In the genomic region with DNA sequence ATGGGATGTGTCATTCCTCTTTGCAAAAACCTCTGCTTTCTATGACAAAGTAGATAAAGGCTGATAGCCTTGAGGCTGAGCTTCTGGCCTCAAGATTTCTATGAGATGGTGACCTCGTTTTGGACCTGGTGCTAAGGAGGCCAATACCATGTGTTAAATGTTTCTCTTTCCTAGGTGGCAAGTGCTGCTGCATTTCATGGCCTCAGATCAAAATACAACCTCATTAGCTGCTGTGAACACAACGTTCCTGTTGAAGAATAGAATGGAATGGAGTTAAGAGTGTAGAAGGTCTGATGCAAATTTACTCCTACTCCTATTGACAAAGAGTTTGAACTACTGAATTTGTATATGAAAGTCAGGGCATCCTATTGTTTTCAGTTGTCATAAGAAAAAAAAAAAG, we compare ENCODE assay signal across 13 cellular contexts.
DNase-seq lines count a peak whose midpoint lies in the region; ATAC-seq and TF ChIP-seq lines count a peak whose summit lies in the region.
"Had no signal": no experiment of that assay in that cellular context is flagged by ENCODE, and none has a peak within 500 bp of the region (broad histone marks: within the 10 kb centered on the region; RNA-seq: fewer than 3 reads in every experiment).

No MANE protein-coding gene starts in this region.

- intact Hi-C loops in Right ventricle myocardium superior (cut with DNase I), result no loop called here
- intact Hi-C loops in cardiac septum (cut with DNase I), result no loop called here
- intact Hi-C loops in left ventricle myocardium superior (cut with micrococcal nuclease), result no loop called here
- intact Hi-C loops in prostate gland (cut with DNase I), result no loop called here

- no peak overlapping the region for H3K4me3 Mint-ChIP-seq in glutamatergic neuron (ENCODE audit: unreplicated experiment)
- H3K4me3 Mint-ChIP-seq: CD4-positive, CD25-positive, alpha-beta regulatory T cell had no signal

- H3K27ac Mint-ChIP-seq in glutamatergic neuron (ENCODE audit: unreplicated experiment), result peak overlapping the region; percentile 8
- H3K27ac Mint-ChIP-seq: CD4-positive, CD25-positive, alpha-beta regulatory T cell had no signal

- no peaks in the 10 kb centered on the region for H3K27me3 Mint-ChIP-seq in glutamatergic neuron (ENCODE audit: unreplicated experiment)
- H3K27me3 Mint-ChIP-seq: CD4-positive, CD25-positive, alpha-beta regulatory T cell had no signal

- no peaks in the 10 kb centered on the region for H3K9me3 ChIP-seq in prostate gland
- H3K9me3 ChIP-seq: BLaER1 had no signal

- no peaks in the 10 kb centered on the region for H3K27me3 ChIP-seq in prostate gland (replicated peaks; ENCODE audit: insufficient read depth)
- H3K27me3 ChIP-seq: BLaER1 had no signal

- peaks cover 8% of the 10 kb centered on the region for H3K4me1 Mint-ChIP-seq in glutamatergic neuron (ENCODE audit: low read depth, unreplicated experiment)
- H3K4me1 Mint-ChIP-seq: CD4-positive, CD25-positive, alpha-beta regulatory T cell had no signal

- TF ChIP-seq CTCF in glutamatergic neuron (IDR thresholded peaks at IDR 0.05; ENCODE audit: partially characterized antibody, unreplicated experiment) (no peak), prostate gland (IDR thresholded peaks at IDR 0.05) (no peak)

- DNase-seq in Right ventricle myocardium superior (no peak), cardiac septum (ENCODE audit: low spot score) (no peak), glutamatergic neuron (no peak), left ventricle myocardium superior (no peak), prostate gland (ENCODE audit: low spot score) (no peak)
- DNase-seq: 8988T; AML-193; CD4-positive, CD25-positive, alpha-beta regulatory T cell; DMS53 had no signal

- no peak for TF ChIP-seq POLR2A in prostate gland (IDR thresholded peaks at IDR 0.05)

- H3K9me3 Mint-ChIP-seq in glutamatergic neuron (ENCODE audit: unreplicated experiment), result peaks cover 3% of the 10 kb centered on the region
- H3K9me3 Mint-ChIP-seq: CD4-positive, CD25-positive, alpha-beta regulatory T cell had no signal

- no peak overlapping the region for H3K27ac ChIP-seq in prostate gland
- H3K27ac ChIP-seq: BLaER1 had no signal

- no peaks in the 10 kb centered on the region for H3K36me3 Mint-ChIP-seq in glutamatergic neuron (ENCODE audit: unreplicated experiment)

- H3K4me3 ChIP-seq in prostate gland, result no peak overlapping the region
- H3K4me3 ChIP-seq: BLaER1 had no signal

- no peaks in the 10 kb centered on the region for H3K4me1 ChIP-seq in prostate gland (replicated peaks)
- H3K4me1 ChIP-seq: BLaER1 had no signal

- WGBS in prostate gland, result 45% methylated on average over 2 of the region's 2 CpGs

- H3K36me3 ChIP-seq in prostate gland, result no peaks in the 10 kb centered on the region

- ATAC-seq in Right ventricle myocardium superior (ENCODE audit: poor library complexity) (peak; percentile 73), left ventricle myocardium superior (peak; percentile 78), HG03135 (IDR thresholded peaks at IDR 0.05; ENCODE audit: unreplicated experiment) (no peak), HG03571 (IDR thresholded peaks at IDR 0.05; ENCODE audit: unreplicated experiment) (no peak)
- ATAC-seq: HCT116 had no signal

Comparison
In these comparisons a context has a peak if more than half of its experiments do, and no peak if none do; other contexts are left out.
1. ATAC-seq: peak in Right ventricle myocardium superior (single experiment) and left ventricle myocardium superior (single experiment); none in HG03135 (single experiment) and HG03571 (single experiment).